8 cellular contexts compared by ENCODE assay signal in genomic region chr19:1243768-1244692, GRCh38. TPM values are rescaled to one million over a fixed set of nuclear protein-coding genes. Genes with fewer than 3 reads are reported as not detected.
DNase-seq lines count a peak whose midpoint lies in the region; ATAC-seq and TF ChIP-seq lines count a peak whose summit lies in the region.

No MANE protein-coding gene starts in this region.

- peak overlapping the region; percentile 69 for H3K4me3 Mint-ChIP-seq in T-helper 17 cell

- peak; percentile 85 for TF ChIP-seq CTCF in LNCaP clone FGC (IDR thresholded peaks at IDR 0.05; ENCODE audit: control insufficient read depth, extremely low read depth, insufficient read depth)
- peak; percentile 98 for TF ChIP-seq CTCF in left ventricle myocardium inferior (IDR thresholded peaks at IDR 0.05; ENCODE audit: borderline replicate concordance)

- no peaks in the 10 kb centered on the region for H3K9me3 ChIP-seq in T-helper 17 cell (ENCODE audit: control insufficient read depth, low read length, poor library complexity, severe bottlenecking)
- H3K9me3 ChIP-seq in left ventricle myocardium inferior (replicated peaks), result no peaks in the 10 kb centered on the region

- peaks cover 92% of the 10 kb centered on the region for H3K4me1 ChIP-seq in left ventricle myocardium inferior

- no peaks in the 10 kb centered on the region for H3K36me3 ChIP-seq in left ventricle myocardium inferior

- H3K27ac ChIP-seq in left ventricle myocardium inferior (replicated peaks), result peak overlapping the region; percentile 100

- no peaks in the 10 kb centered on the region for H3K36me3 Mint-ChIP-seq in T-helper 17 cell (ENCODE audit: low read depth)

- DNase-seq in ELF-1 (ENCODE audit: low read depth, low spot score) (peak; percentile 87), LNCaP clone FGC (ENCODE audit: low read depth) (no peak), T-helper 17 cell (peak; percentile 73 to 86 (median 74)), amygdala (lab: John Stamatoyannopoulos, UW) (peak in 54 of 56 donors; percentile 19 to 92 (median 75)), left ventricle myocardium inferior (peak; percentile 87), retina (peak; percentile 89)

- intact Hi-C loops in left ventricle myocardium inferior (cut with micrococcal nuclease), result no loop called here

- H3K27me3 ChIP-seq in left ventricle myocardium inferior (ENCODE audit: low read depth), result no peaks in the 10 kb centered on the region

- peak overlapping the region; percentile 41 for H3K4me3 ChIP-seq in LNCaP clone FGC (ENCODE audit: low read depth, low read length)
- H3K4me3 ChIP-seq in left ventricle myocardium inferior, result peak overlapping the region; percentile 90

- H3K27me3 Mint-ChIP-seq in T-helper 17 cell, result no peaks in the 10 kb centered on the region

- peaks cover 11% of the 10 kb centered on the region for H3K4me1 Mint-ChIP-seq in T-helper 17 cell

- H3K27ac Mint-ChIP-seq in T-helper 17 cell, result no peak overlapping the region

- ATAC-seq in T-helper 17 cell, result peak; percentile 48
- ATAC-seq in GM21528 (IDR thresholded peaks at IDR 0.05; ENCODE audit: low FRiP score, unreplicated experiment), result no peak
- no peak for ATAC-seq in GM19397 (IDR thresholded peaks at IDR 0.05; ENCODE audit: unreplicated experiment)

RNA-seq across cellular contexts. Expression of gene ATP5F1D, which starts 2.5 kb away (rescaled TPM):
- 100 to 1,000 TPM; 104 to 115 TPM for total RNA-seq in T-helper 17 cell
- 501 TPM for total RNA-seq in left ventricle myocardium inferior

RNA-seq across cellular contexts. Expression of gene MIDN, which starts 4.4 kb away (rescaled TPM):
- total RNA-seq in T-helper 17 cell (100 to 1,000 TPM in 1 of 2 donors, 10 to 100 TPM in 1; 87.1 to 113 TPM), left ventricle myocardium inferior (60.5 TPM)

RNA-seq across cellular contexts. Expression of gene CBARP, which starts 6.2 kb away (rescaled TPM):
- total RNA-seq in T-helper 17 cell (not detected), left ventricle myocardium inferior (0.96 TPM)

RNA-seq across cellular contexts. Expression of gene CIRBP, which starts 25.1 kb away (rescaled TPM):
- total RNA-seq in T-helper 17 cell (100 to 1,000 TPM; 460 to 474 TPM), left ventricle myocardium inferior (229 TPM)

RNA-seq across cellular contexts. Expression of gene FAM174C, which starts 31.3 kb away (rescaled TPM):
- total RNA-seq in T-helper 17 cell, result 10 to 100 TPM; 40.6 to 43.6 TPM
- 12.4 TPM for total RNA-seq in left ventricle myocardium inferior
